20 cellular contexts compared by ENCODE assay signal in genomic region chr7:5217396-5217795, GRCh38. TPM values are rescaled to one million over a fixed set of nuclear protein-coding genes. Genes with fewer than 3 reads are reported as not detected.
A peak's percentile ranks its signal among the peaks of the same experiment; 100 is the strongest.
DNase-seq lines count a peak whose midpoint lies in the region; ATAC-seq, FAIRE-seq and TF ChIP-seq lines count a peak whose summit lies in the region.
"Had no signal": no experiment of that assay in that cellular context is flagged by ENCODE, and none has a peak within 500 bp of the region (broad histone marks: within the 10 kb centered on the region; RNA-seq: fewer than 3 reads in every experiment).

No MANE protein-coding gene starts in this region.

- RAD21 ChIA-PET in GM12878 (lab: Charles Lee; ENCODE audit: unreplicated experiment): interaction anchor here (1.1 to 5.1 kb wide), 6 partner anchors 10 to 149 kb away, joined by 3 to 71 read pairs (median 6); no protein-coding TSS in a partner anchor

- H3K36me3 ChIP-seq in left ventricle myocardium inferior (peaks cover 92% of the 10 kb centered on the region), GM12878 (ENCODE audit: control insufficient read depth in 2 of 2, insufficient read depth in 2 of 2, low read length in 1 of 2) (peaks cover 18 to 23% of the 10 kb centered on the region in 2 experiments), upper lobe of right lung (peaks cover 88% of the 10 kb centered on the region)

- H3K4me3 ChIP-seq in right cardiac atrium (ENCODE audit: low read length) (no peak overlapping the region), left ventricle myocardium inferior (no peak overlapping the region), GM12878 (no peak overlapping the region), upper lobe of right lung (no peak overlapping the region)

- SMC1A ChIA-PET in GM12878 (lab: Charles Lee; ENCODE audit: uncharacterized antibody, unreplicated experiment): interaction anchor here (1.1 to 7.8 kb wide), 4 partner anchors 10 to 41 kb away, joined by 3 to 139 read pairs (median 18); no protein-coding TSS in a partner anchor

- no peaks in the 10 kb centered on the region; the same call in 1 of the 2 replicates for H3K79me2 ChIP-seq in GM12878 (ENCODE audit: control insufficient read depth, insufficient read depth, low read length)

- WGBS in right cardiac atrium: 89% methylated on average over 10 of the region's 10 CpGs
- 95% methylated on average over 10 of the region's 10 CpGs for WGBS in GM12878 (ENCODE audit: insufficient coverage, insufficient replicate concordance, low lambda C conversion rate, missing lambda C conversion rate)

- DNase-seq in right cardiac atrium (peak in 2 of 3 donors; percentile 19 to 23), left ventricle myocardium inferior (no peak), GM12878 (ENCODE audit: low read depth, low spot score) (no peak), posterior vena cava (ENCODE audit: low spot score) (peak; percentile 23), upper lobe of right lung (peak; percentile 55), NCI-H2196 (lab: John Stamatoyannopoulos, UW; ENCODE audit: unreplicated experiment) (no peak), T-helper 2 cell (no peak), NCI-H82 treated with DMSO at 0.1 percent for 48 hours (lab: John Stamatoyannopoulos, UW; ENCODE audit: unreplicated experiment) (no peak)
- DNase-seq: DMS79 treated with DMSO at 0.1 percent for 48 hours, MM.1S, NCI-H1092, NCI-H1436 treated with DMSO at 0.1 percent for 48 hours, NCI-H2029, NCI-H2171, NCI-H446, NCI-H526 treated with DMSO at 0.1 percent for 48 hours, OCI-M1 had no signal

- intact Hi-C loops in right cardiac atrium (cut with DNase I): no loop called here
- intact Hi-C loops in left ventricle myocardium inferior (cut with micrococcal nuclease): no loop called here
- intact Hi-C loops in GM12878 (cut with micrococcal nuclease; ENCODE audit: unreplicated experiment): no loop called here
- intact Hi-C loops in posterior vena cava (cut with DNase I): no loop called here
- intact Hi-C loops in upper lobe of right lung (cut with DNase I): no loop called here

- H3K27ac ChIP-seq in right cardiac atrium (ENCODE audit: low read length) (no peak overlapping the region), left ventricle myocardium inferior (replicated peaks) (no peak overlapping the region), GM12878 (ENCODE audit: control insufficient read depth, insufficient read depth) (peak overlapping the region; percentile 96), upper lobe of right lung (no peak overlapping the region)
- H3K27ac ChIP-seq: C4-2B, RWPE1 had no signal

- CTCF ChIA-PET in GM12878 (lab: Yijun Ruan, JAX): interaction anchor here (1.3 to 5.1 kb wide), 3 partner anchors 9 to 14 kb away, joined by 3 to 52 read pairs (median 5); no protein-coding TSS in a partner anchor

- H3K4me2 ChIP-seq in GM12878 (ENCODE audit: control insufficient read depth, insufficient read depth): no peak overlapping the region

- no peak overlapping the region for H3K9ac ChIP-seq in GM12878 (ENCODE audit: control insufficient read depth, insufficient read depth, low read length)

- POLR2A ChIA-PET in GM12878 (lab: Charles Lee): interaction anchor here (1.2 to 5.7 kb wide), 4 partner anchors 11 to 25 kb away, joined by 6 to 53 read pairs (median 23); no protein-coding TSS in a partner anchor

- in situ Hi-C loops in GM12878 (cut with MboI): no loop called here

- no peaks in the 10 kb centered on the region for H3K9me3 ChIP-seq in right cardiac atrium (ENCODE audit: control insufficient read depth, low read length)
- no peaks in the 10 kb centered on the region for H3K9me3 ChIP-seq in left ventricle myocardium inferior (replicated peaks)
- no peaks in the 10 kb centered on the region for H3K9me3 ChIP-seq in GM12878 (replicated peaks; ENCODE audit: control insufficient read depth, insufficient read depth, low read length)
- no peaks in the 10 kb centered on the region for H3K9me3 ChIP-seq in upper lobe of right lung

- no peak for FAIRE-seq in GM12878 (lab: Jason Lieb, UNC)
- FAIRE-seq: H54 had no signal

- TF ChIP-seq POLR2A in GM12878 (IDR thresholded peaks at IDR 0.05; ENCODE audit: low read depth, low read length): no peak

- ATAC-seq in right cardiac atrium (no peak), GM12878 (no peak), upper lobe of right lung (no peak)

- H3K27me3 ChIP-seq in right cardiac atrium (ENCODE audit: control insufficient read depth, insufficient read depth): no peaks in the 10 kb centered on the region
- H3K27me3 ChIP-seq in left ventricle myocardium inferior (ENCODE audit: low read depth): no peaks in the 10 kb centered on the region
- H3K27me3 ChIP-seq in GM12878 (replicated peaks in 1 of 2; ENCODE audit: control insufficient read depth in 2 of 2, insufficient read depth in 2 of 2, low read length in 1 of 2): no peaks in the 10 kb centered on the region
- no peaks in the 10 kb centered on the region for H3K27me3 ChIP-seq in upper lobe of right lung

- TF ChIP-seq EP300 in GM12878 (IDR thresholded peaks at IDR 0.05; ENCODE audit: borderline replicate concordance in 1 of 2, control insufficient read depth in 1 of 2, low read depth in 2 of 2, low read length in 2 of 2): no peak

- BruUV-seq in GM12878 (replicated peaks; lab: Mats Ljungman, UMichigan): no TSS peak

- no peaks in the 10 kb centered on the region for H4K20me1 ChIP-seq in GM12878 (ENCODE audit: control insufficient read depth, insufficient read depth)

- H2AFZ ChIP-seq in GM12878 (ENCODE audit: control insufficient read depth, low read depth, low read length): no peak overlapping the region

- TF ChIP-seq CTCF in left ventricle myocardium inferior (IDR thresholded peaks at IDR 0.05; ENCODE audit: borderline replicate concordance) (no peak), GM12878 (IDR thresholded peaks at IDR 0.05 in 2 of 3, conservative IDR thresholded peaks at IDR 0.05 in 1 of 3; ENCODE audit: control insufficient read depth in 2 of 3, extremely low read depth in 1 of 3, insufficient read depth in 1 of 3, low read depth in 3 of 3, low read length in 3 of 3) (no peak), upper lobe of right lung (IDR thresholded peaks at IDR 0.05) (no peak)

- no peak for TF ChIP-seq RAD21 in GM12878 (IDR thresholded peaks at IDR 0.05; ENCODE audit: insufficient read depth, low read depth, low read length)

- no peaks in the 10 kb centered on the region for H3K4me1 ChIP-seq in right cardiac atrium (ENCODE audit: control insufficient read depth, insufficient read depth, low read length)
- peaks cover 16% of the 10 kb centered on the region for H3K4me1 ChIP-seq in left ventricle myocardium inferior
- peaks cover 28% of the 10 kb centered on the region for H3K4me1 ChIP-seq in GM12878 (ENCODE audit: control insufficient read depth, insufficient read depth, low read length)
- no peaks in the 10 kb centered on the region for H3K4me1 ChIP-seq in upper lobe of right lung

TF ChIP-seq in GM12878, 131 proteins besides CTCF, POLR2A, EP300 and RAD21 (continues in another document):
- TF ChIP-seq MYB (IDR thresholded peaks at IDR 0.05; ENCODE audit: borderline replicate concordance, low read depth, low read length): no peak
- TF ChIP-seq, protein P1, sequence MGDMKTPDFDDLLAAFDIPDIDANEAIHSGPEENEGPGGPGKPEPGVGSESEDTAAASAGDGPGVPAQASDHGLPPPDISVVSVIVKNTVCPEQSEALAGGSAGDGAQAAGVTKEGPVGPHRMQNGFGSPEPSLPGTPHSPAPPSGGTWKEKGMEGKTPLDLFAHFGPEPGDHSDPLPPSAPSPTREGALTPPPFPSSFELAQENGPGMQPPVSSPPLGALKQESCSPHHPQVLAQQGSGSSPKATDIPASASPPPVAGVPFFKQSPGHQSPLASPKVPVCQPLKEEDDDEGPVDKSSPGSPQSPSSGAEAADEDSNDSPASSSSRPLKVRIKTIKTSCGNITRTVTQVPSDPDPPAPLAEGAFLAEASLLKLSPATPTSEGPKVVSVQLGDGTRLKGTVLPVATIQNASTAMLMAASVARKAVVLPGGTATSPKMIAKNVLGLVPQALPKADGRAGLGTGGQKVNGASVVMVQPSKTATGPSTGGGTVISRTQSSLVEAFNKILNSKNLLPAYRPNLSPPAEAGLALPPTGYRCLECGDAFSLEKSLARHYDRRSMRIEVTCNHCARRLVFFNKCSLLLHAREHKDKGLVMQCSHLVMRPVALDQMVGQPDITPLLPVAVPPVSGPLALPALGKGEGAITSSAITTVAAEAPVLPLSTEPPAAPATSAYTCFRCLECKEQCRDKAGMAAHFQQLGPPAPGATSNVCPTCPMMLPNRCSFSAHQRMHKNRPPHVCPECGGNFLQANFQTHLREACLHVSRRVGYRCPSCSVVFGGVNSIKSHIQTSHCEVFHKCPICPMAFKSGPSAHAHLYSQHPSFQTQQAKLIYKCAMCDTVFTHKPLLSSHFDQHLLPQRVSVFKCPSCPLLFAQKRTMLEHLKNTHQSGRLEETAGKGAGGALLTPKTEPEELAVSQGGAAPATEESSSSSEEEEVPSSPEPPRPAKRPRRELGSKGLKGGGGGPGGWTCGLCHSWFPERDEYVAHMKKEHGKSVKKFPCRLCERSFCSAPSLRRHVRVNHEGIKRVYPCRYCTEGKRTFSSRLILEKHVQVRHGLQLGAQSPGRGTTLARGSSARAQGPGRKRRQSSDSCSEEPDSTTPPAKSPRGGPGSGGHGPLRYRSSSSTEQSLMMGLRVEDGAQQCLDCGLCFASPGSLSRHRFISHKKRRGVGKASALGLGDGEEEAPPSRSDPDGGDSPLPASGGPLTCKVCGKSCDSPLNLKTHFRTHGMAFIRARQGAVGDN (IDR thresholded peaks at IDR 0.05): no peak
- TF ChIP-seq SUPT20H (IDR thresholded peaks at IDR 0.05; ENCODE audit: borderline replicate concordance, control insufficient read depth, low read depth, low read length): no peak

RNA-seq across cellular contexts. Expression of gene WIPI2, which starts 27.4 kb away (rescaled TPM):
- 10 to 100 TPM; 50.3 to 61.3 (median 56.2) TPM for total RNA-seq in right cardiac atrium
- polyA plus RNA-seq in right cardiac atrium: 38.0 TPM
- total RNA-seq in left ventricle myocardium inferior: 46.2 TPM
- total RNA-seq in GM12878 (2013; cell fraction: nucleolus; rRNA removed): 80.9 and 85.9 TPM in 2 replicates
- total RNA-seq in GM12878 (2014; rRNA removed): 33.9 and 41.4 TPM in 2 replicates
- 28.7 and 28.9 TPM in 2 replicates for total RNA-seq in GM12878 (2014; rRNA removed; fragmentation: Illumina TruSeq; extraction: Trizol)
- 50.3 and 55.1 TPM in 2 replicates for total RNA-seq in GM12878 (2021)
- polyA plus RNA-seq in GM12878 (2011; ENCODE audit: low read depth): 31.4 TPM
- 74.1 and 103 TPM in 2 replicates for polyA plus RNA-seq in GM12878 (2011; rRNA removed)
- 80.3 and 99.3 TPM in 2 replicates for polyA plus RNA-seq in GM12878 (2011; cell fraction: cytosol; rRNA removed)
- polyA plus RNA-seq in GM12878 (2011; cell fraction: nucleus; rRNA removed): 81.3 and 88.3 TPM in 2 replicates
- 49.5 and 55.6 TPM in 2 replicates for polyA plus RNA-seq in GM12878 (2012)
- polyA plus RNA-seq in GM12878 (2014; fragmentation: Illumina TruSeq; extraction: Trizol): 36.9 and 43.2 TPM in 2 replicates
- 10 to 100 TPM in 1 of 2 experiments, 1 to 10 TPM in 1; 6.9 to 12.2 TPM for polyA plus RNA-seq in GM12878 (2014; fragmentation: Nextera tagmentation; extraction: Ambion mirVana)
- 56.6 and 59.0 TPM in 2 replicates for polyA plus RNA-seq in GM12878 (2014; rRNA removed)
- polyA plus RNA-seq in GM12878 (2016; fragmentation: Nextera tagmentation; extraction: Ambion mirVana): 10 to 100 TPM; 42.5 to 45.7 TPM
- 91.8 and 112 TPM in 2 replicates for polyA minus RNA-seq in GM12878 (2011; rRNA and poly(A)+ RNA removed)
- 22.9 and 33.4 TPM in 2 replicates for polyA minus RNA-seq in GM12878 (2011; cell fraction: cytosol; rRNA and poly(A)+ RNA removed)
- polyA minus RNA-seq in GM12878 (2011; cell fraction: nucleus; rRNA and poly(A)+ RNA removed): 24.1 and 25.4 TPM in 2 replicates
- total RNA-seq in posterior vena cava: 10 to 100 TPM; 37.2 to 38.7 TPM
- 57.3 TPM for total RNA-seq in upper lobe of right lung

Comparison
In these comparisons a context has a peak if more than half of its experiments do, and no peak if none do; other contexts are left out.
1. DNase-seq: peak in right cardiac atrium (2 of 3), posterior vena cava (single experiment) and upper lobe of right lung (single experiment); none in left ventricle myocardium inferior (single experiment), GM12878 (single experiment), NCI-H2196 (single experiment), T-helper 2 cell (0 of 5) and NCI-H82 treated with DMSO at 0.1 percent for 48 hours (single experiment).